ENCODE assay signal across 8 cellular contexts in the genomic region with DNA sequence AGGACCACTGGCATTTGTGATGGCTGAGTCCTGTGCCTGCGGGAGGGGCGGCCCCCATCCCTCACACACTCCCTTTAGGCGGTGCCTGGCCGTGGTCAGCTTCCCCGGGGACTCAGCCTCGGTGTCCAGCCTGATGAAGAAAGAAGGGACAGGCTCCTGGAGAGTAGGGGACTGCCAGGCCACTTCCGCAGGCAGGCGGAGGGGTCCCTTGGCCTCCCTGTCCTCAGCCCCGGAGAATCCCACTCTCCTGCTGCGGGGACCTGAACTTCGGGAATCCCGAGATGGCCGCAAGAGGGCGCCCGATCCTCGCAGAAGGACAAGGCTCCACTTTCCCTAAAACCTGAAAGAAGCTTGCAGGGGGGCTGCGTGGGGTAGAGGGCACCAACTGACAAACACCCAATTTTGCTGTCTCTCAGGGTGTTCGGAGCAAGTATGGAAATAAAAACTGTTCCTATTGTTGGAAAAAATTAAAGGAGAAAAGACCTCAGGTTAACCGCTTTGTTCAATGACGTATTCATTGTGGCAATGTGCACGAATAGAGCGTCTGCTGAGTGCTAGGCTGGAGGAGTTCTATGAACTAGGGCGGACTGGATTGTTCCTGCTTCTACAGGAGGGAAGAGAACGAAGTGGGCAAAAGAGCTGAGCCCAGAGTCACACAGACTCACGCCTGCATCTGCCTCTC.
A peak's percentile ranks its signal among the peaks of the same experiment; 100 is the strongest.
DNase-seq lines count a peak whose midpoint lies in the region; ATAC-seq and TF ChIP-seq lines count a peak whose summit lies in the region.

No MANE protein-coding gene starts in this region.

- POLR2A ChIA-PET in AG04449 (lab: Yijun Ruan, JAX) = no interaction called here

- DNase-seq in AG04449 (ENCODE audit: low read depth, low spot score) (no peak), Right ventricle myocardium superior (peak; percentile 85), progenitor cell of endocrine pancreas (ENCODE audit: low spot score, unreplicated experiment) (peak; percentile 78)
- DNase-seq in activated naive CD4-positive, alpha-beta T cell (lab: John Stamatoyannopoulos, UW) = peak in 3 of 4 experiments; percentile 8 to 29 (median 26)

- no peaks in the 10 kb centered on the region for H3K9me3 Mint-ChIP-seq in progenitor cell of endocrine pancreas (ENCODE audit: low read depth)

- no peak overlapping the region for H3K4me2 ChIP-seq in OCI-LY3 (ENCODE audit: low read length)

- H4K20me1 ChIP-seq in OCI-LY3 (ENCODE audit: insufficient read depth, low read length) = no peaks in the 10 kb centered on the region

- H3K36me3 Mint-ChIP-seq in progenitor cell of endocrine pancreas (ENCODE audit: insufficient read depth) = no peaks in the 10 kb centered on the region

- CTCF ChIA-PET in AG04449 (lab: Yijun Ruan, JAX) = interaction anchor here (0.6 to 5.8 kb wide), 17 partner anchors 9 to 1930 kb away, joined by 3 to 75 read pairs (median 5); no protein-coding TSS in a partner anchor

- no peaks in the 10 kb centered on the region for H3K36me3 ChIP-seq in OCI-LY3 (replicated peaks; ENCODE audit: low read depth, low read length)

- H3K27me3 ChIP-seq in OCI-LY3 (ENCODE audit: low read depth, low read length) = peaks cover 24% of the 10 kb centered on the region

- no peak overlapping the region for H3K9ac ChIP-seq in OCI-LY3 (ENCODE audit: low read length)

- no peak overlapping the region for H2AFZ ChIP-seq in OCI-LY3 (ENCODE audit: low read depth, low read length)

- H3K27ac ChIP-seq in OCI-LY3 (ENCODE audit: low read length) = no peak overlapping the region

- intact Hi-C loops in Right ventricle myocardium superior (cut with DNase I) = no loop called here

- ATAC-seq in Right ventricle myocardium superior (ENCODE audit: poor library complexity) (peak; percentile 21), GM21717 (IDR thresholded peaks at IDR 0.05; ENCODE audit: unreplicated experiment) (no peak), GM21526 (IDR thresholded peaks at IDR 0.05; ENCODE audit: low FRiP score, unreplicated experiment) (no peak)

- H3K9me3 ChIP-seq in OCI-LY3 (ENCODE audit: insufficient read depth, low read length) = no peaks in the 10 kb centered on the region

- H3K27ac Mint-ChIP-seq in progenitor cell of endocrine pancreas = no peak overlapping the region

- H3K4me3 Mint-ChIP-seq in progenitor cell of endocrine pancreas (ENCODE audit: low read depth) = no peak overlapping the region

- H3K79me2 ChIP-seq in OCI-LY3 (ENCODE audit: low read length) = no peaks in the 10 kb centered on the region

- H3K4me1 Mint-ChIP-seq in progenitor cell of endocrine pancreas (ENCODE audit: low read depth) = peaks cover 3% of the 10 kb centered on the region

- TF ChIP-seq CTCF in AG04449 (IDR thresholded peaks at IDR 0.05; ENCODE audit: insufficient read depth, low read length, missing control alignments) (peak; percentile 87), GM12874 (IDR thresholded peaks at IDR 0.05; ENCODE audit: insufficient read depth, low read depth, low read length) (peak; percentile 84), OCI-LY3 (IDR thresholded peaks at IDR 0.05; ENCODE audit: low read depth, low read length) (peak; percentile 92), progenitor cell of endocrine pancreas (IDR thresholded peaks at IDR 0.05; ENCODE audit: unreplicated experiment) (peak; percentile 95)

- H3K4me3 ChIP-seq in AG04449 (ENCODE audit: low read depth, low read length) (no peak overlapping the region), OCI-LY3 (ENCODE audit: low read length) (no peak overlapping the region)

- no peaks in the 10 kb centered on the region for H3K4me1 ChIP-seq in OCI-LY3 (ENCODE audit: low read length)

- H3K27me3 Mint-ChIP-seq in progenitor cell of endocrine pancreas = peaks cover 46% of the 10 kb centered on the region
